9 cellular contexts compared by ENCODE assay signal in the genomic region with DNA sequence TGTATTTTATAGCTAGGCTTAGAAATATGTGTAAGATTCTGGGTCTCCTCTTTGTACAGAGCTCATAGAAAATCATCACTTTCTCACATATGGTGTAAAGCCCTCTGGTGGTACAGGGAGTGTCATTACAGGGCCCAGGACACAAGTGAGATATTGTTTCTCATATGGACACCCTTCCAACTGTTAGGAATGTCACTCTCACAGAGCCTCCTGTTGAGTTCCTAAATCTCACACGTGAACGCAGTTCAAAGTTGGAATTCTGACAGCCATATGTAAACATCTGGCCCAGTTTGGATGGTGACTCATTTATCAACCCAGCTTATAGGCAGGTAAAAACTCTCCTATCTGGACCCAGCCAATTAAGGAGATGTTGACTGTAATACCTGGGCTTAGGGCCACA. TPM values are rescaled to one million over a fixed set of nuclear protein-coding genes. Genes with fewer than 3 reads are reported as not detected.
DNase-seq lines count a peak whose midpoint lies in the region; ATAC-seq and TF ChIP-seq lines count a peak whose summit lies in the region.
"Had no signal": no experiment of that assay in that cellular context is flagged by ENCODE, and none has a peak within 500 bp of the region (broad histone marks: within the 10 kb centered on the region; RNA-seq: fewer than 3 reads in every experiment).

No MANE protein-coding gene starts in this region.

- peak; percentile 38 for TF ChIP-seq CTCF in kidney epithelial cell (IDR thresholded peaks at IDR 0.05; ENCODE audit: insufficient read depth, low read length, poor library complexity, severe bottlenecking)

- peak in 3 of 4 experiments; percentile 38 to 46 (median 40) for ATAC-seq in T-cell (replicated peaks in 1 of 4)

- H3K4me1 Mint-ChIP-seq in T-cell: no peaks in the 10 kb centered on the region
- peaks cover 3% of the 10 kb centered on the region for H3K4me1 Mint-ChIP-seq in activated CD4-positive, alpha-beta memory T cell treated with anti-CD3 and anti-CD28 coated beads for 36 hours (ENCODE audit: low read depth)
- H3K4me1 Mint-ChIP-seq: nephron had no signal

- no peak overlapping the region for H3K4me3 ChIP-seq in kidney epithelial cell (ENCODE audit: low read depth, low read length)

- POLR2A ChIA-PET in T-cell (lab: Charles Lee): interaction anchor here in 1 of 2 donors (0.5 kb wide), 1 partner anchor 63 kb away, joined by 5 read pairs; no protein-coding TSS in a partner anchor
- POLR2A ChIA-PET in activated CD4-positive, alpha-beta memory T cell treated with anti-CD3 and anti-CD28 coated beads for 36 hours (lab: Charles Lee): no interaction called here

- CTCF ChIA-PET in T-cell (lab: Charles Lee): interaction anchor here in 1 of 2 donors (0.5 to 1.4 kb wide), 5 partner anchors 10 to 105 kb away, joined by 3 to 7 read pairs (median 3); no protein-coding TSS in a partner anchor
- CTCF ChIA-PET in activated CD4-positive, alpha-beta memory T cell treated with anti-CD3 and anti-CD28 coated beads for 36 hours (lab: Charles Lee): interaction anchor here (0.6 to 1.4 kb wide), 5 partner anchors 11 to 377 kb away, joined by 3 read pairs; no protein-coding TSS in a partner anchor

- H3K9me3 Mint-ChIP-seq in T-cell: no peaks in the 10 kb centered on the region
- H3K9me3 Mint-ChIP-seq in activated CD4-positive, alpha-beta memory T cell treated with anti-CD3 and anti-CD28 coated beads for 36 hours: no peaks in the 10 kb centered on the region

- H3K4me3 Mint-ChIP-seq in T-cell: no peak overlapping the region
- H3K4me3 Mint-ChIP-seq in activated CD4-positive, alpha-beta memory T cell treated with anti-CD3 and anti-CD28 coated beads for 36 hours: no peak overlapping the region
- H3K4me3 Mint-ChIP-seq: nephron had no signal

- DNase-seq in Ammon's horn (ENCODE audit: low spot score) (peak; percentile 13), HCEC 1CT (peak; percentile 6), T-cell (no peak), kidney epithelial cell (ENCODE audit: low read depth) (no peak), NCI-H2107 (lab: John Stamatoyannopoulos, UW) (no peak), anterior cingulate cortex (lab: John Stamatoyannopoulos, UW) (no peak), epidermal melanocyte (ENCODE audit: insufficient read length, low spot score) (no peak)
- DNase-seq in activated CD4-positive, alpha-beta memory T cell treated with anti-CD3 and anti-CD28 coated beads for 36 hours: no peak

- H3K36me3 ChIP-seq in kidney epithelial cell (ENCODE audit: control insufficient read depth, insufficient read depth, low read length): no peaks in the 10 kb centered on the region

- no peaks in the 10 kb centered on the region for H3K36me3 Mint-ChIP-seq in T-cell
- H3K36me3 Mint-ChIP-seq in activated CD4-positive, alpha-beta memory T cell treated with anti-CD3 and anti-CD28 coated beads for 36 hours: no peaks in the 10 kb centered on the region

- no peak overlapping the region for H3K27ac Mint-ChIP-seq in T-cell
- H3K27ac Mint-ChIP-seq in activated CD4-positive, alpha-beta memory T cell treated with anti-CD3 and anti-CD28 coated beads for 36 hours: no peak overlapping the region
- H3K27ac Mint-ChIP-seq: nephron had no signal

- no peaks in the 10 kb centered on the region for H3K27me3 ChIP-seq in kidney epithelial cell (ENCODE audit: control insufficient read depth, insufficient read depth, low read length)

- H3K27me3 Mint-ChIP-seq in T-cell: no peaks in the 10 kb centered on the region
- H3K27me3 Mint-ChIP-seq in activated CD4-positive, alpha-beta memory T cell treated with anti-CD3 and anti-CD28 coated beads for 36 hours: no peaks in the 10 kb centered on the region

- intact Hi-C loops in activated CD4-positive, alpha-beta memory T cell treated with anti-CD3 and anti-CD28 coated beads for 36 hours (cut with micrococcal nuclease): loop anchor here (10.0 kb wide), 1 partner anchor 254 kb away; no protein-coding TSS in a partner anchor

RNA-seq across cellular contexts. Expression of a gene that starts 35.4 kb away (rescaled TPM):
- total RNA-seq in T-cell: 10 to 100 TPM; 15.1 to 22.6 (median 21.2) TPM
- total RNA-seq in kidney epithelial cell: 4.2 and 5.0 TPM in 2 replicates
- total RNA-seq in activated CD4-positive, alpha-beta memory T cell treated with anti-CD3 and anti-CD28 coated beads for 36 hours: 10 to 100 TPM; 13.5 to 14.3 TPM

Comparison
In these comparisons a context has a peak if more than half of its experiments do, and no peak if none do; other contexts are left out.
1. DNase-seq: peak in Ammon's horn (single experiment) and HCEC 1CT (single experiment); none in T-cell (0 of 34), kidney epithelial cell (single experiment), NCI-H2107 (single experiment), anterior cingulate cortex (0 of 58), epidermal melanocyte (single experiment) and activated CD4-positive, alpha-beta memory T cell treated with anti-CD3 and anti-CD28 coated beads for 36 hours (single experiment).